In the genomic region with DNA sequence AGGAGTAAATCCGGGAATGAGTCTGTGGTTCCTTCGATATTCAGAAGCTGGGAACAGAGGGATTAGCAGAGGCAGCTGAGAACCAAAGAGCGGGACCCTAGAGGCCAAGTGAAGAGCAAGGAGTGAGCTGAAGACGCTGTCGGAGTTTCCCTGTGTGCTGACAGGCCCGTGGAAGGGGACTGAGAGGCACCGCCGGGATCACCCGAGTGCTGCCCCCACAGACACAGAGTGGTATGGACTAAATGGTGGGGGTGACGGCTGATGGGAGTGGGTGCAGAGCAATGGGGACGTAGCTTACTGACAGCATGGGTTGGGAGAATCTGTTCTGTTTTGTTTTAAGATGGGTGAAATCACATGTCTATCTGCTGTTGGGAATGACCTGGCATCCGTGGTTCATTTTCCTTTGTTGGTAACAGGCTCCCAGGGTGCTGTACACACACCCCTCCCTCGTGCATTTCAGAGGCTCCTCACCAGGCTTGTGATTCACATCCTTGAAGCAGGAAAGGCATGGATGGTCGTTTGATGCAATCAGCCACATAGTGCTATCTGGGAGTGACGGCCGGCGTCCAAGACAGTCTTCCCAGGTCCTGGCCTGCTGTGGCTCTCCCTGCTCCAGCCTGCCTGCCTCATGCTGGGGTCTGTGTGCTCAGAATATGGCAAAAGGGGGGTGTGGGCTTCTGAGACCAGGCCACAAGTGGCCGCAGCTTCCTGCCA, we compare ENCODE assay signal across 21 cellular contexts.
A peak's percentile ranks its signal among the peaks of the same experiment; 100 is the strongest.
DNase-seq lines count a peak whose midpoint lies in the region; ATAC-seq, FAIRE-seq and TF ChIP-seq lines count a peak whose summit lies in the region.
"Had no signal": no experiment of that assay in that cellular context is flagged by ENCODE, and none has a peak within 500 bp of the region (broad histone marks: within the 10 kb centered on the region; RNA-seq: fewer than 3 reads in every experiment).

No MANE protein-coding gene starts in this region.

- H3K36me3 Mint-ChIP-seq in mesothelial cell of epicardium = no peaks in the 10 kb centered on the region
- no peaks in the 10 kb centered on the region for H3K36me3 Mint-ChIP-seq in T-helper 2 cell treated with Interferon-gamma antibody and Interleukin-4, amounts not matched to agents 5 μg/mL and 100 μg/mL, for 36 hours (ENCODE audit: low read depth)

- peaks cover 2% of the 10 kb centered on the region for H3K27me3 Mint-ChIP-seq in mesothelial cell of epicardium (ENCODE audit: low read depth)
- H3K27me3 Mint-ChIP-seq in T-helper 2 cell treated with Interferon-gamma antibody and Interleukin-4, amounts not matched to agents 5 μg/mL and 100 μg/mL, for 36 hours (ENCODE audit: low read depth) = peaks cover 2% of the 10 kb centered on the region

- H3K4me3 ChIP-seq in coronary artery (no peak overlapping the region), kidney (ENCODE audit: low read length in 2 of 2) (no peak overlapping the region), vagina (no peak overlapping the region)
- H3K4me3 ChIP-seq: BLaER1, GM23248, tibial artery had no signal

- no peak overlapping the region for H3K9ac ChIP-seq in kidney (ENCODE audit: low read length in 2 of 2)
- H3K9ac ChIP-seq: BLaER1, GM23248, parathyroid adenoma had no signal

- intact Hi-C loops in kidney (cut with DNase I) (no loop called here), vagina (cut with DNase I) (no loop called here)

- H3K27ac ChIP-seq in coronary artery (peak overlapping the region in 1 of 2 donors; percentile 20), kidney (ENCODE audit: low read depth in 2 of 2, low read length in 2 of 2) (no peak overlapping the region), vagina (no peak overlapping the region)
- H3K27ac ChIP-seq: BLaER1, GM23248, parathyroid adenoma had no signal

- no peak overlapping the region for H3K27ac Mint-ChIP-seq in mesothelial cell of epicardium
- no peak overlapping the region for H3K27ac Mint-ChIP-seq in T-helper 2 cell treated with Interferon-gamma antibody and Interleukin-4, amounts not matched to agents 5 μg/mL and 100 μg/mL, for 36 hours

- H3K27me3 ChIP-seq in vagina = no peaks in the 10 kb centered on the region
- H3K27me3 ChIP-seq: BLaER1, tibial artery had no signal

- H3K4me3 Mint-ChIP-seq in mesothelial cell of epicardium = no peak overlapping the region
- H3K4me3 Mint-ChIP-seq in T-helper 2 cell treated with Interferon-gamma antibody and Interleukin-4, amounts not matched to agents 5 μg/mL and 100 μg/mL, for 36 hours = no peak overlapping the region

- TF ChIP-seq CTCF in coronary artery (IDR thresholded peaks at IDR 0.05) = no peak
- TF ChIP-seq CTCF in kidney (IDR thresholded peaks at IDR 0.05; ENCODE audit: borderline replicate concordance, extremely low read depth, insufficient read depth) = no peak
- TF ChIP-seq CTCF in vagina (IDR thresholded peaks at IDR 0.05) = no peak
- no peak for TF ChIP-seq CTCF in mesothelial cell of epicardium (IDR thresholded peaks at IDR 0.05; ENCODE audit: unreplicated experiment)

- DNase-seq in activated CD8-positive, alpha-beta memory T cell treated with anti-CD3 and anti-CD28 coated beads for 24 hours = peak; percentile 32
- DNase-seq in activated CD8-positive, alpha-beta memory T cell treated with anti-CD3 and anti-CD28 coated beads, Interleukin-2, amount 50 U/mL, for 48 hours = no peak
- DNase-seq in coronary artery (ENCODE audit: low spot score) = peak; percentile 73
- DNase-seq in kidney = peak; percentile 49
- peak; percentile 55 to 74 for DNase-seq in vagina (ENCODE audit: extremely low spot score in 2 of 2)
- no peak for DNase-seq in mesothelial cell of epicardium (ENCODE audit: low spot score in 2 of 2, unreplicated experiment in 2 of 2)
- DNase-seq in T-helper 2 cell treated with Interferon-gamma antibody and Interleukin-4, amounts not matched to agents 5 μg/mL and 100 μg/mL, for 36 hours (ENCODE audit: low spot score) = no peak
- DNase-seq: 8988T; activated naive CD4-positive, alpha-beta T cell; GM23248; KG1; left cardiac atrium; NCI-H1092; NCI-H2107; NCI-H526; SIG-M5 had no signal

- no peak for FAIRE-seq in kidney (lab: Jason Lieb, UNC)
- FAIRE-seq: D721Med had no signal

- H3K9me3 ChIP-seq in kidney (ENCODE audit: control insufficient read depth in 1 of 2, low read length in 2 of 2) (no peaks in the 10 kb centered on the region), vagina (no peaks in the 10 kb centered on the region)
- H3K9me3 ChIP-seq: tibial artery had no signal

- H3K36me3 ChIP-seq in kidney (ENCODE audit: control insufficient read depth in 1 of 2, insufficient read depth in 2 of 2, low read length in 2 of 2) (no peaks in the 10 kb centered on the region), vagina (no peaks in the 10 kb centered on the region)
- H3K36me3 ChIP-seq: BLaER1, tibial artery had no signal

- no peak for TF ChIP-seq POLR2A in vagina (IDR thresholded peaks at IDR 0.05)

- no peak for ATAC-seq in GM19467 (IDR thresholded peaks at IDR 0.05; ENCODE audit: unreplicated experiment)

- H3K4me1 Mint-ChIP-seq in mesothelial cell of epicardium = peaks cover 13% of the 10 kb centered on the region
- no peaks in the 10 kb centered on the region for H3K4me1 Mint-ChIP-seq in T-helper 2 cell treated with Interferon-gamma antibody and Interleukin-4, amounts not matched to agents 5 μg/mL and 100 μg/mL, for 36 hours (ENCODE audit: low read depth)

- H3K9me3 Mint-ChIP-seq in mesothelial cell of epicardium = peaks cover 3% of the 10 kb centered on the region
- H3K9me3 Mint-ChIP-seq in T-helper 2 cell treated with Interferon-gamma antibody and Interleukin-4, amounts not matched to agents 5 μg/mL and 100 μg/mL, for 36 hours = no peaks in the 10 kb centered on the region

- H3K4me1 ChIP-seq in kidney (ENCODE audit: control insufficient read depth in 1 of 2, insufficient read depth in 1 of 2, low read depth in 1 of 2, low read length in 2 of 2) (no peaks in the 10 kb centered on the region), vagina (peaks cover 16% of the 10 kb centered on the region)
- H3K4me1 ChIP-seq: BLaER1, parathyroid adenoma had no signal

Comparison
In these comparisons a context has a peak if more than half of its experiments do, and no peak if none do; other contexts are left out.
1. DNase-seq: peak in activated CD8-positive, alpha-beta memory T cell treated with anti-CD3 and anti-CD28 coated beads for 24 hours (single experiment), coronary artery (single experiment), kidney (single experiment) and vagina (2 of 2); none in activated CD8-positive, alpha-beta memory T cell treated with anti-CD3 and anti-CD28 coated beads, Interleukin-2, amount 50 U/mL, for 48 hours (single experiment), mesothelial cell of epicardium (0 of 2) and T-helper 2 cell treated with Interferon-gamma antibody and Interleukin-4, amounts not matched to agents 5 μg/mL and 100 μg/mL, for 36 hours (single experiment).